Comparison of ENCODE assay signal across 1 cellular context in the genomic region with DNA sequence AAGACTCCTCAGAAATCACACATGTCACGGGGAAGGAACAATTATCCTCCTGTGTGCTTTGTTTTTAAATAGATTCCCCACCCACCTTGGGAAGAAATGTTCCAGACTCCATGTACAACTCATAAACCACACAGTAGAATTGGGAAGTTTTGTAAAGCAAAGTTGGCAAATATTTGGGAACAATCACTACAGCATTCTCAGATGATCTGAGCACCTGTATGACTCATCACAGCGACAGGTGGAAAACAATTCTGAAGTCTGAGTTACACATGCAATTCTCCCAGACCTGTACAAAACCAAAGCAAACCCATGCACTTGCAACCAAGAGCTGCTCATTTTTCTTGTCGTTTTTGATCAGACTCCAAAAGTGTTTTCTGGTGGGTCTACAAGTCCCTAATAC.
TF ChIP-seq lines count a peak whose summit lies in the region.

No MANE protein-coding gene starts in this region.

TF ChIP-seq in HEK293T, 16 proteins besides CTCF, POLR2A, EP300 and RAD21:
- TF ChIP-seq SP1 (IDR thresholded peaks at IDR 0.05) (no peak), HDGF (IDR thresholded peaks at IDR 0.05; ENCODE audit: borderline replicate concordance) (no peak), ZNF384 (IDR thresholded peaks at IDR 0.05) (no peak), LEF1 (IDR thresholded peaks at IDR 0.05; ENCODE audit: borderline replicate concordance) (no peak), ARNT (IDR thresholded peaks at IDR 0.05) (no peak), BHLHE40 (IDR thresholded peaks at IDR 0.05; ENCODE audit: borderline replicate concordance) (no peak), FOXK2 (IDR thresholded peaks at IDR 0.05) (no peak), SUZ12 (IDR thresholded peaks at IDR 0.05) (no peak), FOXA1 (IDR thresholded peaks at IDR 0.05) (no peak)
